Comparison of ENCODE assay signal across 1 cellular context in the genomic region with DNA sequence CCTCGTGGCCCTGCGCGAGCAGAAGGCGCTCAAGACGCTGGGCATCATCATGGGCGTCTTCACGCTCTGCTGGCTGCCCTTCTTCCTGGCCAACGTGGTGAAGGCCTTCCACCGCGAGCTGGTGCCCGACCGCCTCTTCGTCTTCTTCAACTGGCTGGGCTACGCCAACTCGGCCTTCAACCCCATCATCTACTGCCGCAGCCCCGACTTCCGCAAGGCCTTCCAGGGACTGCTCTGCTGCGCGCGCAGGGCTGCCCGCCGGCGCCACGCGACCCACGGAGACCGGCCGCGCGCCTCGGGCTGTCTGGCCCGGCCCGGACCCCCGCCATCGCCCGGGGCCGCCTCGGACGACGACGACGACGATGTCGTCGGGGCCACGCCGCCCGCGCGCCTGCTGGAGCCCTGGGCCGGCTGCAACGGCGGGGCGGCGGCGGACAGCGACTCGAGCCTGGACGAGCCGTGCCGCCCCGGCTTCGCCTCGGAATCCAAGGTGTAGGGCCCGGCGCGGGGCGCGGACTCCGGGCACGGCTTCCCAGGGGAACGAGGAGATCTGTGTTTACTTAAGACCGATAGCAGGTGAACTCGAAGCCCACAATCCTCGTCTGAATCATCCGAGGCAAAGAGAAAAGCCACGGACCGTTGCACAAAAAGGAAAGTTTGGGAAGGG.
TF ChIP-seq lines count a peak whose summit lies in the region.

No MANE protein-coding gene starts in this region.

TF ChIP-seq in IMR-90, 13 proteins besides CTCF, POLR2A, EP300 and RAD21 (continued from another document):
- TF ChIP-seq CEBPB (IDR thresholded peaks at IDR 0.05; ENCODE audit: low read depth, low read length) (no peak), RFX5 (IDR thresholded peaks at IDR 0.05; ENCODE audit: low read depth, low read length) (no peak), CHD1 (IDR thresholded peaks at IDR 0.05; ENCODE audit: low read depth, low read length) (no peak), NFE2L2 (IDR thresholded peaks at IDR 0.05; ENCODE audit: low read depth, low read length) (no peak), MAFK (IDR thresholded peaks at IDR 0.05; ENCODE audit: low read depth, low read length) (no peak), RCOR1 (IDR thresholded peaks at IDR 0.05; ENCODE audit: insufficient replicate concordance, low read length) (no peak), SMC3 (IDR thresholded peaks at IDR 0.05; ENCODE audit: low read depth, low read length) (no peak), MXI1 (IDR thresholded peaks at IDR 0.05; ENCODE audit: borderline replicate concordance, low read depth, low read length) (no peak)
- TF ChIP-seq, protein P1, sequence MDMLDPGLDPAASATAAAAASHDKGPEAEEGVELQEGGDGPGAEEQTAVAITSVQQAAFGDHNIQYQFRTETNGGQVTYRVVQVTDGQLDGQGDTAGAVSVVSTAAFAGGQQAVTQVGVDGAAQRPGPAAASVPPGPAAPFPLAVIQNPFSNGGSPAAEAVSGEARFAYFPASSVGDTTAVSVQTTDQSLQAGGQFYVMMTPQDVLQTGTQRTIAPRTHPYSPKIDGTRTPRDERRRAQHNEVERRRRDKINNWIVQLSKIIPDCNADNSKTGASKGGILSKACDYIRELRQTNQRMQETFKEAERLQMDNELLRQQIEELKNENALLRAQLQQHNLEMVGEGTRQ (IDR thresholded peaks at IDR 0.05; ENCODE audit: low read depth, low read length) = no peak
